Comparison of ENCODE assay signal across 9 cellular contexts in the genomic region with DNA sequence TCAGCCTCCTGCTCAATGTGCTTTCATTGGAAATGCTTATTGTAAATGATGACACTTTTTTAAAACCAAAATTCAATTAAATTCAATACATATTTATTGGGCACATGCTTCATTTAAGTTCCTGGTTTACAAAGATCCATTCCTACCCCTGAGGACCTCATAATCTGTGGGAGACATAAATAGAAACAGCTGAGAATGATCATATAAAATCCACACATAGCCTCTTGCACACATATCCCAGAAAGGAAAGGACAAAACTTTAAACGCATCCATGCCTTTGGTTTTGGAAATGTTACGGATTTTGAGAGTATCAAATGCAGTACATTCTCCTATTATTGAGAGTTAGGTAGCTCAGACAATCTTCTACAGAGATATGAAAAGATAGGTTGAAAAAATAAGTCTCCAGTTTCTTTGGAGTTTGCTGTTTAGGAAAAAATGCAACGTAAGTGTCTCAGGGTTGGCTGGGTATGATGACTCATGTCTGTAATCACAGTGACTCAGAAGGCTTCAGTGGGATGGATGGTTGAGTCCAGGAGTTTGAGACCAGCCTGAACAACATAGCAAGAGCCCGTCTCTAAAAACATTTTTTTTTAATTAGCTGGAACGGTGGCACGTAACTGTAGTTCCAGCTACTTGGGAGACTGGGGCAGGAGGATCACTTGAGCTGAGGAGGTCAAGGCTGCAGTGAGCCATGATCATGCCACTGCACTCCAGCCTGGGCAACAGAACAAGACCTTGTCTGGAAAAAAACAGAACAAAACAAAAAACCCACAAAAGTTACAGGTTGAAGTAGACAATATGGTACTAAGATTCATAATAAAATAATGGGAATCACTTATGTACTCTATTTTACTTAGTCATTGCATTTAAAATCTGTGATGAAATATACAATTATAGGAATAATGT. TPM values are rescaled to one million over a fixed set of nuclear protein-coding genes. Genes with fewer than 3 reads are reported as not detected.
A peak's percentile ranks its signal among the peaks of the same experiment; 100 is the strongest.
DNase-seq lines count a peak whose midpoint lies in the region; ATAC-seq and TF ChIP-seq lines count a peak whose summit lies in the region.
"Had no signal": no experiment of that assay in that cellular context is flagged by ENCODE, and none has a peak within 500 bp of the region (broad histone marks: within the 10 kb centered on the region; RNA-seq: fewer than 3 reads in every experiment).

No MANE protein-coding gene starts in this region.

- peak overlapping the region in 8 of 11 experiments; percentile 12 to 72 (median 52); a peak in 12 of 22 replicates for H3K27ac ChIP-seq in BLaER1 treated with 17β-estradiol and CSF1 and Interleukin-3, amounts not matched to agents 10 nM and 100 nM
- H3K27ac ChIP-seq in left lung (no peak overlapping the region), Karpas-422 (ENCODE audit: low read length) (no peak overlapping the region)

- no peak overlapping the region; the same call in 1 of the 2 replicates for H2AFZ ChIP-seq in Karpas-422 (ENCODE audit: low read length)

- no peaks in the 10 kb centered on the region for H3K9me3 ChIP-seq in BLaER1 treated with 17β-estradiol and CSF1 and Interleukin-3, amounts not matched to agents 10 nM and 100 nM (replicated peaks in 1 of 11)
- H3K9me3 ChIP-seq in left lung = no peaks in the 10 kb centered on the region
- H3K9me3 ChIP-seq in Karpas-422 (ENCODE audit: low read length) = no peaks in the 10 kb centered on the region

- H3K27me3 ChIP-seq in BLaER1 treated with 17β-estradiol and CSF1 and Interleukin-3, amounts not matched to agents 10 nM and 100 nM = peaks cover 0 to 11% (median 0%) of the 10 kb centered on the region in 11 experiments; a peak in 4 of 22 replicates
- H3K27me3 ChIP-seq in left lung (peaks cover 0 to 46% of the 10 kb centered on the region in 2 donors), Karpas-422 (ENCODE audit: low read length) (no peaks in the 10 kb centered on the region)

- no peak overlapping the region for H3K4me3 ChIP-seq in BLaER1 treated with 17β-estradiol and CSF1 and Interleukin-3, amounts not matched to agents 10 nM and 100 nM
- no peak overlapping the region for H3K4me3 ChIP-seq in astrocyte of the cerebellum (ENCODE audit: low read depth, low read length)
- no peak overlapping the region for H3K4me3 ChIP-seq in left lung
- H3K4me3 ChIP-seq in Karpas-422 (ENCODE audit: low read length) = no peak overlapping the region

- in situ Hi-C loops in astrocyte of the cerebellum (cut with HindIII; ENCODE audit: low sequenced_read_pairs) = no loop called here

- intact Hi-C loops in left lung (cut with DNase I) = no loop called here

- peak overlapping the region in 9 of 11 experiments; percentile 52 to 82 (median 71); a peak in 18 of 22 replicates for H3K4me2 ChIP-seq in BLaER1 treated with 17β-estradiol and CSF1 and Interleukin-3, amounts not matched to agents 10 nM and 100 nM
- H3K4me2 ChIP-seq in Karpas-422 (ENCODE audit: low read depth, low read length, poor library complexity, severe bottlenecking) = no peak overlapping the region

- H3K9me2 ChIP-seq in Karpas-422 (replicated peaks; ENCODE audit: insufficient read depth, low read length) = no peaks in the 10 kb centered on the region

- peaks cover 34 to 60% (median 46%) of the 10 kb centered on the region in 10 experiments for H3K4me1 ChIP-seq in BLaER1 treated with 17β-estradiol and CSF1 and Interleukin-3, amounts not matched to agents 10 nM and 100 nM
- H3K4me1 ChIP-seq in left lung (peaks cover 0 to 22% of the 10 kb centered on the region in 2 donors), Karpas-422 (ENCODE audit: low read length) (peaks cover 3% of the 10 kb centered on the region)

- peaks cover 7% of the 10 kb centered on the region for H3K79me2 ChIP-seq in Karpas-422 (ENCODE audit: low read length)

- H3K9ac ChIP-seq in BLaER1 treated with 17β-estradiol and CSF1 and Interleukin-3, amounts not matched to agents 10 nM and 100 nM = peak overlapping the region in 1 of 11 experiments; percentile 13; a peak in 1 of 22 replicates
- no peak overlapping the region for H3K9ac ChIP-seq in Karpas-422 (ENCODE audit: low read length)

- DNase-seq in LoVo (ENCODE audit: low spot score) (peak; percentile 78), astrocyte of the cerebellum (ENCODE audit: low read depth) (peak; percentile 49), left lung (no peak), Karpas-422 (no peak), NCI-H748 (lab: John Stamatoyannopoulos, UW; ENCODE audit: unreplicated experiment) (no peak), DMS114 treated with DMSO at 0.1 percent for 48 hours (lab: John Stamatoyannopoulos, UW; ENCODE audit: unreplicated experiment) (no peak)
- DNase-seq: NCI-H1436 treated with DMSO at 0.1 percent for 48 hours had no signal

- no peak for TF ChIP-seq CTCF in astrocyte of the cerebellum (IDR thresholded peaks at IDR 0.05; ENCODE audit: low read depth, low read length, missing control alignments)
- no peak for TF ChIP-seq CTCF in left lung (IDR thresholded peaks at IDR 0.05)

- no peaks in the 10 kb centered on the region for H3K36me3 ChIP-seq in BLaER1 treated with 17β-estradiol and CSF1 and Interleukin-3, amounts not matched to agents 10 nM and 100 nM
- no peaks in the 10 kb centered on the region for H3K36me3 ChIP-seq in left lung
- H3K36me3 ChIP-seq in Karpas-422 (ENCODE audit: insufficient read depth, low read length) = no peaks in the 10 kb centered on the region

- H4K20me1 ChIP-seq in BLaER1 treated with 17β-estradiol and CSF1 and Interleukin-3, amounts not matched to agents 10 nM and 100 nM = no peaks in the 10 kb centered on the region; a peak in 2 of 22 replicates
- H4K20me1 ChIP-seq in Karpas-422 (ENCODE audit: insufficient read depth, low read depth, low read length) = no peaks in the 10 kb centered on the region

- ATAC-seq in left lung = peak; percentile 10
- ATAC-seq in HG02759 (IDR thresholded peaks at IDR 0.05; ENCODE audit: unreplicated experiment) = no peak

RNA-seq across cellular contexts. Expression of a gene that starts 3.9 kb away (rescaled TPM):
- total RNA-seq in left lung = 1 to 10 TPM; 5.3 TPM
- 2.3 and 5.6 TPM in 2 replicates for total RNA-seq in Karpas-422 (2014; rRNA removed; shearing (Covaris generic); ENCODE audit: low replicate concordance)

RNA-seq across cellular contexts. Expression of a gene that starts 26.8 kb away (rescaled TPM):
- 10 to 100 TPM; 30.3 to 39.8 TPM for total RNA-seq in left lung
- 34.2 and 48.8 TPM in 2 replicates for total RNA-seq in Karpas-422 (2014; rRNA removed; shearing (Covaris generic); ENCODE audit: low replicate concordance)

Comparison
In these comparisons a context has a peak if more than half of its experiments do, and no peak if none do; other contexts are left out.
1. H3K27ac ChIP-seq: peak in BLaER1 treated with 17β-estradiol and CSF1 and Interleukin-3, amounts not matched to agents 10 nM and 100 nM (8 of 11); none in left lung (0 of 2) and Karpas-422 (single experiment).
2. DNase-seq: peak in LoVo (single experiment) and astrocyte of the cerebellum (single experiment); none in left lung (0 of 2), Karpas-422 (single experiment), NCI-H748 (single experiment) and DMS114 treated with DMSO at 0.1 percent for 48 hours (single experiment).